In the genomic region with DNA sequence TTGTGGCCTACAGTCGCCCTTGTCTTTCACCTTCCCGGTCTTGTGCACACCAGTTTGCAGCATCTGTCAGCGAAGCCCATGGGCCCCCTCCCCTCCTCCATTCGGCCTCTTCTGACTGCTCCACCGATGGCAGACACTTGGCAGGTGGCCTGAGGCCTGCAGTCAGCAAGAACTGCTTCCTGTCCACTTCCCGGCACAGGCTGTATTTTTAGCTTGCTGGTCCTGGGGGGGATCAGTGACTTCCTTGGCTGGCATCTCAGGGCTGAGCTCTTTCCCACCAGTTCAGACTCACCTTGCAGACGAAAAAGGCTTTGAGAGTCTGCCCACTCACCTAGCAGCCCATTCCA, we compare ENCODE assay signal across 20 cellular contexts.
DNase-seq lines count a peak whose midpoint lies in the region; ATAC-seq and TF ChIP-seq lines count a peak whose summit lies in the region.
"Had no signal": no experiment of that assay in that cellular context is flagged by ENCODE, and none has a peak within 500 bp of the region (broad histone marks: within the 10 kb centered on the region; RNA-seq: fewer than 3 reads in every experiment).

No MANE protein-coding gene starts in this region.

- no peaks in the 10 kb centered on the region for H3K36me3 Mint-ChIP-seq in T-helper 17 cell (ENCODE audit: low read depth)
- H3K36me3 Mint-ChIP-seq: IgD-negative memory B cell, type B pancreatic cell had no signal

- H3K4me1 Mint-ChIP-seq in T-helper 17 cell: no peaks in the 10 kb centered on the region
- H3K4me1 Mint-ChIP-seq: IgD-negative memory B cell had no signal

- H3K36me3 ChIP-seq in WERI-Rb-1: no peaks in the 10 kb centered on the region
- H3K36me3 ChIP-seq: esophagus squamous epithelium, SJSA1 had no signal

- no peaks in the 10 kb centered on the region for H3K9me3 ChIP-seq in WERI-Rb-1 (ENCODE audit: severe bottlenecking)
- H3K9me3 ChIP-seq in T-helper 17 cell (ENCODE audit: control insufficient read depth, low read length, poor library complexity, severe bottlenecking): no peaks in the 10 kb centered on the region
- H3K9me3 ChIP-seq: esophagus squamous epithelium, SJSA1 had no signal

- H3K27ac Mint-ChIP-seq in T-helper 17 cell: no peak overlapping the region
- H3K27ac Mint-ChIP-seq: IgD-negative memory B cell, type B pancreatic cell had no signal

- peaks cover 29% of the 10 kb centered on the region for H3K27me3 Mint-ChIP-seq in T-helper 17 cell
- H3K27me3 Mint-ChIP-seq: type B pancreatic cell had no signal

- no peak overlapping the region for H3K27ac ChIP-seq in WERI-Rb-1
- H3K27ac ChIP-seq: esophagus squamous epithelium, SJSA1 had no signal

- intact Hi-C loops in left ventricle myocardium superior (cut with micrococcal nuclease): no loop called here

- peak; percentile 91 for ATAC-seq in left ventricle myocardium superior
- no peak for ATAC-seq in T-helper 17 cell
- ATAC-seq: stimulated activated naive CD8-positive, alpha-beta T cell treated with anti-CD3 and anti-CD28 coated beads, Interleukin-15, Interleukin-2, amounts not matched to agents 100 U/mL and 50 U/mL, for 24 hours had no signal

- no peak overlapping the region for H3K4me3 ChIP-seq in WERI-Rb-1 (ENCODE audit: low read depth, low read length)
- H3K4me3 ChIP-seq: esophagus squamous epithelium, SJSA1 had no signal

- TF ChIP-seq CTCF in WERI-Rb-1 (IDR thresholded peaks at IDR 0.05; ENCODE audit: low read depth, low read length): no peak

- no peak overlapping the region for H3K4me3 Mint-ChIP-seq in T-helper 17 cell
- H3K4me3 Mint-ChIP-seq: IgD-negative memory B cell, type B pancreatic cell had no signal

- DNase-seq in ELF-1 (ENCODE audit: low read depth, low spot score) (peak; percentile 5), WERI-Rb-1 (peak; percentile 46), left ventricle myocardium superior (peak; percentile 83), putamen (ENCODE audit: low spot score) (peak; percentile 5), T-helper 17 cell (no peak), HCEC 1CT (no peak)
- no peak for DNase-seq in activated effector memory CD4-positive, alpha-beta T cell treated with anti-CD3 and anti-CD28 coated beads, Interleukin-2, amount 50 U/mL, for 16 hours
- DNase-seq: activated effector memory CD4-positive, alpha-beta T cell treated with Interleukin-2 at 50 U/mL for 16 hours; central memory CD4-positive, alpha-beta T cell; COR-L47; effector CD4-positive, alpha-beta T cell; EL; esophagus squamous epithelium; MM.1S; NCI-H187; NCI-H446 treated with DMSO at 0.1 percent for 48 hours had no signal

- H3K27me3 ChIP-seq in WERI-Rb-1 (ENCODE audit: insufficient read depth, low read depth, severe bottlenecking): no peaks in the 10 kb centered on the region
- H3K27me3 ChIP-seq: esophagus squamous epithelium, SJSA1 had no signal

Comparison
In these comparisons a context has a peak if more than half of its experiments do, and no peak if none do; other contexts are left out.
1. DNase-seq: peak in ELF-1 (single experiment), WERI-Rb-1 (single experiment), left ventricle myocardium superior (single experiment) and putamen (single experiment); none in T-helper 17 cell (0 of 3), activated effector memory CD4-positive, alpha-beta T cell treated with anti-CD3 and anti-CD28 coated beads, Interleukin-2, amount 50 U/mL, for 16 hours (single experiment) and HCEC 1CT (single experiment).